Comparison of ENCODE assay signal across 1 cellular context in the genomic region with DNA sequence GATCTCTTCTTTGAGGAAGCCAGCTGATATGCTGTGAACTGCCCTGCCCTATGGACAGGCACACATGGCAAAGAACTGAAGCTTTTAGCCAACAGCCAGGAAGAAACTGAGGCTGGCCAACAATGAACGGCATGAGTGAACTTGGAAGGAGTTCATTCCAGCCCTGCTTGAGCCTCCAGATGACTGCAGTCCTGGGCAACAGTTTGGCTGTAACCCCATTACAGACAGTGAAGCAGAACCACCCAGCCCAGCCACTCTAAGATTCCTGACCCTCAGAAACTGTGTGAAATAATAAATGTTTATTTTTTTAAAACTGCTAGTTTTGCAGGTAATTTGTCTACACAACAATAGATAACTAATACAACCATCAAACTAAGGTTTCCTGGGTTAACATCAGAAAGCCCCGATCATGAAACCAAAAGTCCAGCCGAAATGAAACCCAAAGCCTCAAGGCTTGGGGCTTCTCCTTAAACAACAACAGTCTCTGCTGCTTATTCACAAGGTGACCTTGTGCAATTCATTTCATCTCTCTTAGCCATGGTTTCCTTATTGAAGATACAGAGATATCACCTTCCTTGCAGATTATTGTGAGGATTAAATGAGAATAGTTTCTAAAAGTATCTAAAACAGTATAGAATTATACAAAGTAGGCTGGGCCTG.
TF ChIP-seq lines count a peak whose summit lies in the region.

No MANE protein-coding gene starts in this region.

TF ChIP-seq in GM12878, 131 proteins besides CTCF, POLR2A, EP300 and RAD21 (continued from another document and continues in another):
- TF ChIP-seq ETV6 (conservative IDR thresholded peaks at IDR 0.05 in 1 of 2, IDR thresholded peaks at IDR 0.05 in 1 of 2; ENCODE audit: borderline replicate concordance in 1 of 2, low read depth in 1 of 2) (no peak), WRNIP1 (IDR thresholded peaks at IDR 0.05; ENCODE audit: borderline replicate concordance, low read depth, low read length) (no peak), FOXK2 (IDR thresholded peaks at IDR 0.05) (no peak), MEF2A (IDR thresholded peaks at IDR 0.05; ENCODE audit: insufficient read depth, low read depth, low read length) (no peak), TCF12 (IDR thresholded peaks at IDR 0.05; ENCODE audit: low read depth, low read length) (no peak), GATAD2B (conservative IDR thresholded peaks at IDR 0.05; ENCODE audit: low read depth) (0 out of 2 replicates have a peak, but pooled peaks have one; percentile 33), NBN (IDR thresholded peaks at IDR 0.05) (0 out of 2 replicates have a peak, but pooled peaks have one; percentile 20), EED (IDR thresholded peaks at IDR 0.05; ENCODE audit: low read depth) (0 out of 2 replicates have a peak, but pooled peaks have one; percentile 15), HDAC2 (IDR thresholded peaks at IDR 0.05) (no peak), PRDM15 (CRISPR knock-in tag; IDR thresholded peaks at IDR 0.05) (no peak), ATF7 (IDR thresholded peaks at IDR 0.05; ENCODE audit: low read depth) (0 out of 2 replicates have a peak, but pooled peaks have one; percentile 14), ZNF384 (IDR thresholded peaks at IDR 0.05; ENCODE audit: borderline replicate concordance, low read depth, low read length) (no peak), MTA3 (IDR thresholded peaks at IDR 0.05; ENCODE audit: borderline replicate concordance, low read length) (no peak), SMARCA5 (IDR thresholded peaks at IDR 0.05) (no peak), SIN3A (IDR thresholded peaks at IDR 0.05; ENCODE audit: low read depth, low read length) (no peak), CUX1 (IDR thresholded peaks at IDR 0.05; ENCODE audit: insufficient replicate concordance, low read depth, low read length) (peak; percentile 28), ZNF207 (IDR thresholded peaks at IDR 0.05; ENCODE audit: borderline replicate concordance) (no peak), ZNF24 (IDR thresholded peaks at IDR 0.05) (peak; percentile 65; the same call in 1 of the 2 replicates), POLR2AphosphoS5 (IDR thresholded peaks at IDR 0.05; ENCODE audit: low read length) (no peak), RBBP5 (conservative IDR thresholded peaks at IDR 0.05) (no peak), RUNX3 (IDR thresholded peaks at IDR 0.05; ENCODE audit: low read length) (peak; percentile 64), CBFB (IDR thresholded peaks at IDR 0.05; ENCODE audit: low read depth) (no peak), NR2F1 (conservative IDR thresholded peaks at IDR 0.05) (peak; percentile 84; the same call in 1 of the 2 replicates), SPI1 (IDR thresholded peaks at IDR 0.05; ENCODE audit: borderline replicate concordance, insufficient read depth, low read depth, low read length) (no peak), RB1 (IDR thresholded peaks at IDR 0.05; ENCODE audit: borderline replicate concordance) (no peak), RELB (IDR thresholded peaks at IDR 0.05; ENCODE audit: low read depth) (peak; percentile 53; the same call in 1 of the 2 replicates), NRF1 (conservative IDR thresholded peaks at IDR 0.05; ENCODE audit: low read depth, low read length) (no peak)
- TF ChIP-seq, protein P1, sequence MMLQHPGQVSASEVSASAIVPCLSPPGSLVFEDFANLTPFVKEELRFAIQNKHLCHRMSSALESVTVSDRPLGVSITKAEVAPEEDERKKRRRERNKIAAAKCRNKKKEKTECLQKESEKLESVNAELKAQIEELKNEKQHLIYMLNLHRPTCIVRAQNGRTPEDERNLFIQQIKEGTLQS (IDR thresholded peaks at IDR 0.05; ENCODE audit: borderline replicate concordance, extremely low read depth, low read depth, low read length) = no peak
- TF ChIP-seq, protein P2, sequence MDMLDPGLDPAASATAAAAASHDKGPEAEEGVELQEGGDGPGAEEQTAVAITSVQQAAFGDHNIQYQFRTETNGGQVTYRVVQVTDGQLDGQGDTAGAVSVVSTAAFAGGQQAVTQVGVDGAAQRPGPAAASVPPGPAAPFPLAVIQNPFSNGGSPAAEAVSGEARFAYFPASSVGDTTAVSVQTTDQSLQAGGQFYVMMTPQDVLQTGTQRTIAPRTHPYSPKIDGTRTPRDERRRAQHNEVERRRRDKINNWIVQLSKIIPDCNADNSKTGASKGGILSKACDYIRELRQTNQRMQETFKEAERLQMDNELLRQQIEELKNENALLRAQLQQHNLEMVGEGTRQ (IDR thresholded peaks at IDR 0.05; ENCODE audit: borderline replicate concordance, low read depth, low read length) = no peak
- TF ChIP-seq, protein P3, sequence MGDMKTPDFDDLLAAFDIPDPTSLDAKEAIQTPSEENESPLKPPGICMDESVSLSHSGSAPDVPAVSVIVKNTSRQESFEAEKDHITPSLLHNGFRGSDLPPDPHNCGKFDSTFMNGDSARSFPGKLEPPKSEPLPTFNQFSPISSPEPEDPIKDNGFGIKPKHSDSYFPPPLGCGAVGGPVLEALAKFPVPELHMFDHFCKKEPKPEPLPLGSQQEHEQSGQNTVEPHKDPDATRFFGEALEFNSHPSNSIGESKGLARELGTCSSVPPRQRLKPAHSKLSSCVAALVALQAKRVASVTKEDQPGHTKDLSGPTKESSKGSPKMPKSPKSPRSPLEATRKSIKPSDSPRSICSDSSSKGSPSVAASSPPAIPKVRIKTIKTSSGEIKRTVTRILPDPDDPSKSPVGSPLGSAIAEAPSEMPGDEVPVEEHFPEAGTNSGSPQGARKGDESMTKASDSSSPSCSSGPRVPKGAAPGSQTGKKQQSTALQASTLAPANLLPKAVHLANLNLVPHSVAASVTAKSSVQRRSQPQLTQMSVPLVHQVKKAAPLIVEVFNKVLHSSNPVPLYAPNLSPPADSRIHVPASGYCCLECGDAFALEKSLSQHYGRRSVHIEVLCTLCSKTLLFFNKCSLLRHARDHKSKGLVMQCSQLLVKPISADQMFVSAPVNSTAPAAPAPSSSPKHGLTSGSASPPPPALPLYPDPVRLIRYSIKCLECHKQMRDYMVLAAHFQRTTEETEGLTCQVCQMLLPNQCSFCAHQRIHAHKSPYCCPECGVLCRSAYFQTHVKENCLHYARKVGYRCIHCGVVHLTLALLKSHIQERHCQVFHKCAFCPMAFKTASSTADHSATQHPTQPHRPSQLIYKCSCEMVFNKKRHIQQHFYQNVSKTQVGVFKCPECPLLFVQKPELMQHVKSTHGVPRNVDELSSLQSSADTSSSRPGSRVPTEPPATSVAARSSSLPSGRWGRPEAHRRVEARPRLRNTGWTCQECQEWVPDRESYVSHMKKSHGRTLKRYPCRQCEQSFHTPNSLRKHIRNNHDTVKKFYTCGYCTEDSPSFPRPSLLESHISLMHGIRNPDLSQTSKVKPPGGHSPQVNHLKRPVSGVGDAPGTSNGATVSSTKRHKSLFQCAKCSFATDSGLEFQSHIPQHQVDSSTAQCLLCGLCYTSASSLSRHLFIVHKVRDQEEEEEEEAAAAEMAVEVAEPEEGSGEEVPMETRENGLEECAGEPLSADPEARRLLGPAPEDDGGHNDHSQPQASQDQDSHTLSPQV (IDR thresholded peaks at IDR 0.05) = no peak
- TF ChIP-seq, protein P4, sequence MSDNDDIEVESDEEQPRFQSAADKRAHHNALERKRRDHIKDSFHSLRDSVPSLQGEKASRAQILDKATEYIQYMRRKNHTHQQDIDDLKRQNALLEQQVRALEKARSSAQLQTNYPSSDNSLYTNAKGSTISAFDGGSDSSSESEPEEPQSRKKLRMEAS (IDR thresholded peaks at IDR 0.05; ENCODE audit: low read depth, low read length) = no peak
- TF ChIP-seq, protein P5, sequence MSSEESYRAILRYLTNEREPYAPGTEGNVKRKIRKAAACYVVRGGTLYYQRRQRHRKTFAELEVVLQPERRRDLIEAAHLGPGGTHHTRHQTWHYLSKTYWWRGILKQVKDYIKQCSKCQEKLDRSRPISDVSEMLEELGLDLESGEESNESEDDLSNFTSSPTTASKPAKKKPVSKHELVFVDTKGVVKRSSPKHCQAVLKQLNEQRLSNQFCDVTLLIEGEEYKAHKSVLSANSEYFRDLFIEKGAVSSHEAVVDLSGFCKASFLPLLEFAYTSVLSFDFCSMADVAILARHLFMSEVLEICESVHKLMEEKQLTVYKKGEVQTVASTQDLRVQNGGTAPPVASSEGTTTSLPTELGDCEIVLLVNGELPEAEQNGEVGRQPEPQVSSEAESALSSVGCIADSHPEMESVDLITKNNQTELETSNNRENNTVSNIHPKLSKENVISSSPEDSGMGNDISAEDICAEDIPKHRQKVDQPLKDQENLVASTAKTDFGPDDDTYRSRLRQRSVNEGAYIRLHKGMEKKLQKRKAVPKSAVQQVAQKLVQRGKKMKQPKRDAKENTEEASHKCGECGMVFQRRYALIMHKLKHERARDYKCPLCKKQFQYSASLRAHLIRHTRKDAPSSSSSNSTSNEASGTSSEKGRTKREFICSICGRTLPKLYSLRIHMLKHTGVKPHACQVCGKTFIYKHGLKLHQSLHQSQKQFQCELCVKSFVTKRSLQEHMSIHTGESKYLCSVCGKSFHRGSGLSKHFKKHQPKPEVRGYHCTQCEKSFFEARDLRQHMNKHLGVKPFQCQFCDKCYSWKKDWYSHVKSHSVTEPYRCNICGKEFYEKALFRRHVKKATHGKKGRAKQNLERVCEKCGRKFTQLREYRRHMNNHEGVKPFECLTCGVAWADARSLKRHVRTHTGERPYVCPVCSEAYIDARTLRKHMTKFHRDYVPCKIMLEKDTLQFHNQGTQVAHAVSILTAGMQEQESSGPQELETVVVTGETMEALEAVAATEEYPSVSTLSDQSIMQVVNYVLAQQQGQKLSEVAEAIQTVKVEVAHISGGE (CRISPR knock-in tag; IDR thresholded peaks at IDR 0.05) = no peak
